20 cellular contexts compared by ENCODE assay signal in genomic region chr15:92580933-92581445, GRCh38.
DNase-seq lines count a peak whose midpoint lies in the region; TF ChIP-seq lines count a peak whose summit lies in the region.
"Had no signal": no experiment of that assay in that cellular context is flagged by ENCODE, and none has a peak within 500 bp of the region (broad histone marks: within the 10 kb centered on the region; RNA-seq: fewer than 3 reads in every experiment).

No MANE protein-coding gene starts in this region.

- H3K4me3 ChIP-seq in coronary artery: no peak overlapping the region
- H3K4me3 ChIP-seq: BLaER1, GM12878, GM23248 had no signal

- TF ChIP-seq CTCF in coronary artery (IDR thresholded peaks at IDR 0.05) (no peak), osteocyte (IDR thresholded peaks at IDR 0.05) (no peak)

- no peak overlapping the region for H3K4me3 Mint-ChIP-seq in osteocyte (ENCODE audit: unreplicated experiment)
- H3K4me3 Mint-ChIP-seq: B cell; CD4-positive, CD25-positive, alpha-beta regulatory T cell; CD8-positive, alpha-beta T cell; H9 had no signal

- H3K27ac Mint-ChIP-seq in osteocyte (ENCODE audit: unreplicated experiment): no peak overlapping the region
- H3K27ac Mint-ChIP-seq: B cell; CD8-positive, alpha-beta T cell; H9 had no signal

- H3K27me3 Mint-ChIP-seq in osteocyte (ENCODE audit: unreplicated experiment): peaks cover 51% of the 10 kb centered on the region

- no peaks in the 10 kb centered on the region for H3K36me3 Mint-ChIP-seq in osteocyte (ENCODE audit: unreplicated experiment)
- H3K36me3 Mint-ChIP-seq: CD4-positive, CD25-positive, alpha-beta regulatory T cell; CD8-positive, alpha-beta T cell had no signal

- H3K4me1 Mint-ChIP-seq in osteocyte (ENCODE audit: unreplicated experiment): no peaks in the 10 kb centered on the region
- H3K4me1 Mint-ChIP-seq: B cell had no signal

- DNase-seq in activated CD8-positive, alpha-beta memory T cell treated with anti-CD3 and anti-CD28 coated beads for 24 hours: peak; percentile 13
- DNase-seq in activated CD8-positive, alpha-beta memory T cell treated with anti-CD3 and anti-CD28 coated beads, Interleukin-2, amount 50 U/mL, for 4 hours: no peak
- DNase-seq in coronary artery (ENCODE audit: low spot score) (peak; percentile 52), osteocyte (ENCODE audit: extremely low spot score, unreplicated experiment) (peak; percentile 53), GOT3 (lab: John Stamatoyannopoulos, UW) (no peak)
- no peak for DNase-seq in central memory CD4-positive, alpha-beta T cell
- DNase-seq: Caco-2; CD4-positive, CD25-positive, alpha-beta regulatory T cell; DMS 273 treated with DMSO at 0.1 percent for 48 hours; DMS79; EL; GDM1; GM23248 had no signal

- H3K9me3 Mint-ChIP-seq in osteocyte (ENCODE audit: unreplicated experiment): no peaks in the 10 kb centered on the region
- H3K9me3 Mint-ChIP-seq: CD8-positive, alpha-beta T cell had no signal

- H3K27ac ChIP-seq in coronary artery: no peak overlapping the region
- H3K27ac ChIP-seq: 22Rv1, BLaER1, C4-2B, GM23248 had no signal

Comparison
In these comparisons a context has a peak if more than half of its experiments do, and no peak if none do; other contexts are left out.
1. DNase-seq: peak in activated CD8-positive, alpha-beta memory T cell treated with anti-CD3 and anti-CD28 coated beads for 24 hours (single experiment), coronary artery (single experiment) and osteocyte (single experiment); none in activated CD8-positive, alpha-beta memory T cell treated with anti-CD3 and anti-CD28 coated beads, Interleukin-2, amount 50 U/mL, for 4 hours (single experiment), GOT3 (single experiment) and central memory CD4-positive, alpha-beta T cell (single experiment).